1 cellular context compared by ENCODE assay signal in the genomic region with DNA sequence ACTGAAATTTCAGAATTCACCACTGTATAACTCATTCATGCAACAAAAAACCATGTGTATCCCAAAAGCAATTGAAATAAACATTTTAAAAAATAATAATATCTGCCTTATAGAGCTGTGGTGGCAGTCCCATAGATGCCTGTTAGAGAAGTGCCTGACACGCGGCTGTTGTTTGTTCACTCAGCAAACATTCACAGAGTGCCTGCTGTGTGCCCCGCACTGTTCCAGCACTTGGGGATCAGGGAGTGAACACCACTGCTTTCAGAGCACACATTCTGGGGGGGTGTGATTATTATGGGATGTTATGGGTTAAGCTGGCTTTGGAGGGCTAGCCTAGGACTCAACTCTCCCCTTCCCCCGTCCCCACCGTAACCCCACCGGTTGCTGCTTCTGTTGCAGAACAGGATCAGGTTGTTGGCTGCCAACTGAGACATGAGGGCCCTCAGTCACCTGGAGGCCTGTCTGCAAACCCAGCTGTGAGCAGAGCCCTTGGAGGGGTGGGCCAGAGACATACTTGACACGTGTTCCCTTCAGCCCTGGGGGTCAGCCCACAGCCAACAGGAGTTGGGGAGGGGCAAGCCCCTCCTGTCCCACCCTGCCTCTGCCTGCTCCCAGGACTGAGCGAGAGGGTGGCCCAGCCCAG.
TF ChIP-seq lines count a peak whose summit lies in the region.

No MANE protein-coding gene starts in this region.

TF ChIP-seq in IMR-90, 13 proteins besides CTCF, POLR2A, EP300 and RAD21:
- TF ChIP-seq MAFK (IDR thresholded peaks at IDR 0.05; ENCODE audit: low read depth, low read length) (no peak), FOS (IDR thresholded peaks at IDR 0.05; ENCODE audit: low read depth, low read length) (no peak), MXI1 (IDR thresholded peaks at IDR 0.05; ENCODE audit: borderline replicate concordance, low read depth, low read length) (no peak), CEBPB (IDR thresholded peaks at IDR 0.05; ENCODE audit: low read depth, low read length) (no peak), BHLHE40 (IDR thresholded peaks at IDR 0.05; ENCODE audit: low read depth, low read length) (no peak), SMC3 (IDR thresholded peaks at IDR 0.05; ENCODE audit: low read depth, low read length) (no peak), RCOR1 (IDR thresholded peaks at IDR 0.05; ENCODE audit: insufficient replicate concordance, low read length) (no peak), RFX5 (IDR thresholded peaks at IDR 0.05; ENCODE audit: low read depth, low read length) (no peak), CHD1 (IDR thresholded peaks at IDR 0.05; ENCODE audit: low read depth, low read length) (no peak), NFE2L2 (IDR thresholded peaks at IDR 0.05; ENCODE audit: low read depth, low read length) (no peak), MAZ (IDR thresholded peaks at IDR 0.05; ENCODE audit: borderline replicate concordance, low read depth, low read length) (no peak)
- TF ChIP-seq, protein P1, sequence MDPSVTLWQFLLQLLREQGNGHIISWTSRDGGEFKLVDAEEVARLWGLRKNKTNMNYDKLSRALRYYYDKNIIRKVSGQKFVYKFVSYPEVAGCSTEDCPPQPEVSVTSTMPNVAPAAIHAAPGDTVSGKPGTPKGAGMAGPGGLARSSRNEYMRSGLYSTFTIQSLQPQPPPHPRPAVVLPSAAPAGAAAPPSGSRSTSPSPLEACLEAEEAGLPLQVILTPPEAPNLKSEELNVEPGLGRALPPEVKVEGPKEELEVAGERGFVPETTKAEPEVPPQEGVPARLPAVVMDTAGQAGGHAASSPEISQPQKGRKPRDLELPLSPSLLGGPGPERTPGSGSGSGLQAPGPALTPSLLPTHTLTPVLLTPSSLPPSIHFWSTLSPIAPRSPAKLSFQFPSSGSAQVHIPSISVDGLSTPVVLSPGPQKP (IDR thresholded peaks at IDR 0.05; ENCODE audit: borderline replicate concordance, low read depth, low read length), result no peak
- TF ChIP-seq, protein P2, sequence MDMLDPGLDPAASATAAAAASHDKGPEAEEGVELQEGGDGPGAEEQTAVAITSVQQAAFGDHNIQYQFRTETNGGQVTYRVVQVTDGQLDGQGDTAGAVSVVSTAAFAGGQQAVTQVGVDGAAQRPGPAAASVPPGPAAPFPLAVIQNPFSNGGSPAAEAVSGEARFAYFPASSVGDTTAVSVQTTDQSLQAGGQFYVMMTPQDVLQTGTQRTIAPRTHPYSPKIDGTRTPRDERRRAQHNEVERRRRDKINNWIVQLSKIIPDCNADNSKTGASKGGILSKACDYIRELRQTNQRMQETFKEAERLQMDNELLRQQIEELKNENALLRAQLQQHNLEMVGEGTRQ (IDR thresholded peaks at IDR 0.05; ENCODE audit: low read depth, low read length), result no peak
